ENCODE assay signal across 2 cellular contexts in genomic region chr7:73918926-73919693, GRCh38.
TF ChIP-seq lines count a peak whose summit lies in the region.

No MANE protein-coding gene starts in this region.

TF ChIP-seq in A549, 52 proteins besides CTCF, POLR2A, EP300 and RAD21:
- TF ChIP-seq NPAS2 (CRISPR knock-in tag; IDR thresholded peaks at IDR 0.05; ENCODE audit: borderline replicate concordance), result no peak
- TF ChIP-seq ZFP36 (IDR thresholded peaks at IDR 0.05; ENCODE audit: borderline replicate concordance, partially characterized antibody), result peak; percentile 61

TF ChIP-seq in H1, 55 proteins besides CTCF, POLR2A, EP300 and RAD21:
- TF ChIP-seq ZNF274 (IDR thresholded peaks at IDR 0.05; ENCODE audit: borderline replicate concordance, extremely low read depth, low read length), result no peak
- TF ChIP-seq CHD2 (IDR thresholded peaks at IDR 0.05; ENCODE audit: low read length), result peak; percentile 73; the same call in 1 of the 2 replicates
- peak; percentile 25 for TF ChIP-seq KDM4A (IDR thresholded peaks at IDR 0.05; ENCODE audit: low read depth, low read length, severe bottlenecking)
- TF ChIP-seq E2F6 (IDR thresholded peaks at IDR 0.05), result 0 out of 2 replicates have a peak, but pooled peaks have one; percentile 19
- TF ChIP-seq MAFK (IDR thresholded peaks at IDR 0.05; ENCODE audit: low read depth, low read length), result no peak
- peak; percentile 99 for TF ChIP-seq ASH2L (IDR thresholded peaks at IDR 0.05; ENCODE audit: low read length)
- 0 out of 2 replicates have a peak, but pooled peaks have one; percentile 64 for TF ChIP-seq GABPA (IDR thresholded peaks at IDR 0.05; ENCODE audit: borderline replicate concordance, insufficient read depth, low read length)
- TF ChIP-seq RXRA (IDR thresholded peaks at IDR 0.05; ENCODE audit: insufficient read depth, low read depth, low read length), result no peak
- peak; percentile 54 for TF ChIP-seq MAX (IDR thresholded peaks at IDR 0.05)
- no peak for TF ChIP-seq SP2 (IDR thresholded peaks at IDR 0.05; ENCODE audit: low read length)
- no peak for TF ChIP-seq RNF2 (IDR thresholded peaks at IDR 0.05; ENCODE audit: borderline replicate concordance, low read depth, low read length, missing control alignments, poor library complexity, severe bottlenecking)
- TF ChIP-seq RBBP5 (IDR thresholded peaks at IDR 0.05; ENCODE audit: borderline replicate concordance, low read depth, low read length), result peak; percentile 98; the same call in 1 of the 2 replicates
- peak; percentile 90 for TF ChIP-seq SP1 (IDR thresholded peaks at IDR 0.05; ENCODE audit: low read depth, low read length)
- TF ChIP-seq NRF1 (IDR thresholded peaks at IDR 0.05; ENCODE audit: low read depth, low read length), result no peak
- peak; percentile 27 for TF ChIP-seq TBP (IDR thresholded peaks at IDR 0.05; ENCODE audit: low read depth, low read length)
- TF ChIP-seq TCF12 (IDR thresholded peaks at IDR 0.05; ENCODE audit: low read depth, low read length), result peak; percentile 34; the same call in 1 of the 2 replicates
- peak; percentile 13; the same call in 1 of the 2 replicates for TF ChIP-seq POLR2AphosphoS5 (IDR thresholded peaks at IDR 0.05; ENCODE audit: low read depth, low read length)
- 0 out of 2 replicates have a peak, but pooled peaks have one; percentile 12 for TF ChIP-seq CREB1 (IDR thresholded peaks at IDR 0.05)
- no peak for TF ChIP-seq EZH2 (IDR thresholded peaks at IDR 0.05; ENCODE audit: low read depth, low read length, severe bottlenecking)
